In genomic region chr11:116929393-116930090, GRCh38 we compare ENCODE assay signal across 10 cellular contexts.
A peak's percentile ranks its signal among the peaks of the same experiment; 100 is the strongest.
DNase-seq lines count a peak whose midpoint lies in the region; ATAC-seq and TF ChIP-seq lines count a peak whose summit lies in the region.
"Had no signal": no experiment of that assay in that cellular context is flagged by ENCODE, and none has a peak within 500 bp of the region (broad histone marks: within the 10 kb centered on the region; RNA-seq: fewer than 3 reads in every experiment).

No MANE protein-coding gene starts in this region.

- peaks cover 39 to 42% of the 10 kb centered on the region in 2 donors for H3K4me1 ChIP-seq in gastrocnemius medialis

- in situ Hi-C loops in gastrocnemius medialis (cut with MboI; ENCODE audit: low sequenced_read_pairs in 4 of 4) = no loop called here

- H3K36me3 ChIP-seq in gastrocnemius medialis (peaks cover 0 to 4% of the 10 kb centered on the region in 2 donors), WERI-Rb-1 (peaks cover 16% of the 10 kb centered on the region)

- no peak for ATAC-seq in activated naive CD4-positive, alpha-beta T cell treated with anti-CD3 and anti-CD28 coated beads, Interleukin-2, amount 50 U/mL, for 72 hours
- ATAC-seq in left ventricle myocardium superior (peak; percentile 58), gastrocnemius medialis (no peak)
- ATAC-seq in stimulated activated naive B cell treated with anti-CD40 and anti-IgM and Interleukin-4, amounts not matched to agents 10 μg/mL and 1 μg/mL and 100 μg/mL, for 72 hours (replicated peaks) = no peak

- no peak for DNase-seq in T-helper 1 cell
- DNase-seq in activated naive CD4-positive, alpha-beta T cell treated with anti-CD3 and anti-CD28 coated beads, Interleukin-2, amount 50 U/mL, for 72 hours (ENCODE audit: low spot score in 2 of 2) = no peak
- no peak for DNase-seq in left ventricle myocardium superior
- no peak for DNase-seq in stimulated activated naive B cell treated with anti-CD40 and anti-IgM and Interleukin-4, amounts not matched to agents 10 μg/mL and 1 μg/mL and 100 μg/mL, for 72 hours
- DNase-seq in putamen (ENCODE audit: low spot score) = no peak
- no peak for DNase-seq in gastrocnemius medialis
- no peak for DNase-seq in WERI-Rb-1
- DNase-seq: NCI-H2171 had no signal

- peaks cover 12% of the 10 kb centered on the region for H3K9me3 Mint-ChIP-seq in T-helper 1 cell treated with Interleukin-12 subunit alpha and Interleukin-12 subunit beta and Interleukin-4 antibody, amounts not matched to agents 30 μg/mL and 1 μg/mL, for 36 hours
- peaks cover 0 to 13% of the 10 kb centered on the region in 2 donors for H3K9me3 Mint-ChIP-seq in activated naive CD4-positive, alpha-beta T cell treated with anti-CD3 and anti-CD28 coated beads, Interleukin-2, amount 50 U/mL, for 72 hours
- peaks cover 5 to 10% of the 10 kb centered on the region in 2 donors for H3K9me3 Mint-ChIP-seq in stimulated activated naive B cell treated with anti-CD40 and anti-IgM and Interleukin-4, amounts not matched to agents 10 μg/mL and 1 μg/mL and 100 μg/mL, for 72 hours

- H3K4me1 Mint-ChIP-seq in T-helper 1 cell treated with Interleukin-12 subunit alpha and Interleukin-12 subunit beta and Interleukin-4 antibody, amounts not matched to agents 30 μg/mL and 1 μg/mL, for 36 hours (ENCODE audit: low read depth) = peaks cover 66% of the 10 kb centered on the region
- peaks cover 53 to 86% of the 10 kb centered on the region in 2 donors for H3K4me1 Mint-ChIP-seq in stimulated activated naive B cell treated with anti-CD40 and anti-IgM and Interleukin-4, amounts not matched to agents 10 μg/mL and 1 μg/mL and 100 μg/mL, for 72 hours

- no peaks in the 10 kb centered on the region for H3K27me3 ChIP-seq in gastrocnemius medialis
- no peaks in the 10 kb centered on the region for H3K27me3 ChIP-seq in WERI-Rb-1 (ENCODE audit: insufficient read depth, low read depth, severe bottlenecking)

- H3K4me3 Mint-ChIP-seq in T-helper 1 cell treated with Interleukin-12 subunit alpha and Interleukin-12 subunit beta and Interleukin-4 antibody, amounts not matched to agents 30 μg/mL and 1 μg/mL, for 36 hours = peak overlapping the region; percentile 66
- H3K4me3 Mint-ChIP-seq in stimulated activated naive B cell treated with anti-CD40 and anti-IgM and Interleukin-4, amounts not matched to agents 10 μg/mL and 1 μg/mL and 100 μg/mL, for 72 hours = peak overlapping the region; percentile 78 to 84

- peaks cover 26% of the 10 kb centered on the region for H3K36me3 Mint-ChIP-seq in T-helper 1 cell treated with Interleukin-12 subunit alpha and Interleukin-12 subunit beta and Interleukin-4 antibody, amounts not matched to agents 30 μg/mL and 1 μg/mL, for 36 hours (ENCODE audit: low read depth)
- H3K36me3 Mint-ChIP-seq in activated naive CD4-positive, alpha-beta T cell treated with anti-CD3 and anti-CD28 coated beads, Interleukin-2, amount 50 U/mL, for 72 hours = peaks cover 0 to 21% of the 10 kb centered on the region in 2 donors
- peaks cover 19 to 29% of the 10 kb centered on the region in 2 donors for H3K36me3 Mint-ChIP-seq in stimulated activated naive B cell treated with anti-CD40 and anti-IgM and Interleukin-4, amounts not matched to agents 10 μg/mL and 1 μg/mL and 100 μg/mL, for 72 hours

- no peak for TF ChIP-seq CTCF in gastrocnemius medialis (IDR thresholded peaks at IDR 0.05 in 4 of 5, conservative IDR thresholded peaks at IDR 0.05 in 1 of 5)
- TF ChIP-seq CTCF in WERI-Rb-1 (IDR thresholded peaks at IDR 0.05; ENCODE audit: low read depth, low read length) = no peak

- H3K27me3 Mint-ChIP-seq in T-helper 1 cell treated with Interleukin-12 subunit alpha and Interleukin-12 subunit beta and Interleukin-4 antibody, amounts not matched to agents 30 μg/mL and 1 μg/mL, for 36 hours (ENCODE audit: low read depth) = no peaks in the 10 kb centered on the region
- no peaks in the 10 kb centered on the region for H3K27me3 Mint-ChIP-seq in stimulated activated naive B cell treated with anti-CD40 and anti-IgM and Interleukin-4, amounts not matched to agents 10 μg/mL and 1 μg/mL and 100 μg/mL, for 72 hours

- intact Hi-C loops in left ventricle myocardium superior (cut with micrococcal nuclease) (no loop called here), gastrocnemius medialis (cut with DNase I; ENCODE audit: low total_unique reads) (no loop called here)

- peak overlapping the region; percentile 92 for H3K27ac Mint-ChIP-seq in T-helper 1 cell treated with Interleukin-12 subunit alpha and Interleukin-12 subunit beta and Interleukin-4 antibody, amounts not matched to agents 30 μg/mL and 1 μg/mL, for 36 hours
- peak overlapping the region; percentile 69 to 89 for H3K27ac Mint-ChIP-seq in activated naive CD4-positive, alpha-beta T cell treated with anti-CD3 and anti-CD28 coated beads, Interleukin-2, amount 50 U/mL, for 72 hours
- H3K27ac Mint-ChIP-seq in stimulated activated naive B cell treated with anti-CD40 and anti-IgM and Interleukin-4, amounts not matched to agents 10 μg/mL and 1 μg/mL and 100 μg/mL, for 72 hours = peak overlapping the region; percentile 91

- TF ChIP-seq POLR2A in gastrocnemius medialis (IDR thresholded peaks at IDR 0.05) = no peak

- H3K4me3 ChIP-seq in gastrocnemius medialis (peak overlapping the region in 2 of 4 donors; percentile 1 to 5), WERI-Rb-1 (ENCODE audit: low read depth, low read length) (no peak overlapping the region)

- H3K9me3 ChIP-seq in gastrocnemius medialis (no peaks in the 10 kb centered on the region), WERI-Rb-1 (ENCODE audit: severe bottlenecking) (no peaks in the 10 kb centered on the region)

- H3K27ac ChIP-seq in gastrocnemius medialis = peak overlapping the region in 2 of 4 donors; percentile 10 to 48
- H3K27ac ChIP-seq in WERI-Rb-1 = no peak overlapping the region
- H3K27ac ChIP-seq: 22Rv1 had no signal
